ENCODE assay signal across 8 cellular contexts in genomic region chr13:19781526-19781925, GRCh38. TPM values are rescaled to one million over a fixed set of nuclear protein-coding genes. Genes with fewer than 3 reads are reported as not detected.
A peak's percentile ranks its signal among the peaks of the same experiment; 100 is the strongest.
DNase-seq lines count a peak whose midpoint lies in the region; ATAC-seq, FAIRE-seq and TF ChIP-seq lines count a peak whose summit lies in the region.

No MANE protein-coding gene starts in this region.

- POLR2A ChIA-PET in PC-9 (lab: Charles Lee; ENCODE audit: unreplicated experiment) = no interaction called here

- TF ChIP-seq CTCF in PC-9 (conservative IDR thresholded peaks at IDR 0.05) (no peak), pancreas (IDR thresholded peaks at IDR 0.05) (no peak)

- H3K27me3 ChIP-seq in PC-9 (ENCODE audit: insufficient read depth, low read depth) (no peaks in the 10 kb centered on the region), esophagus (ENCODE audit: control insufficient read depth in 1 of 2, insufficient read depth in 2 of 2, low read length in 2 of 2) (no peaks in the 10 kb centered on the region), pancreas (no peaks in the 10 kb centered on the region)

- H3K27ac ChIP-seq in PC-9 = peak overlapping the region; percentile 74
- peak overlapping the region in 1 of 2 donors; percentile 94 for H3K27ac ChIP-seq in esophagus (ENCODE audit: low read depth in 2 of 2, low read length in 1 of 2)
- peak overlapping the region in 1 of 4 donors; percentile 92 for H3K27ac ChIP-seq in pancreas

- CTCF ChIA-PET in PC-9 (lab: Charles Lee) = no interaction called here

- H3K9me3 ChIP-seq in ES-I3 (ENCODE audit: control insufficient read depth, insufficient read depth, low read length) = peaks cover 4% of the 10 kb centered on the region; the same call in 1 of the 2 replicates
- no peaks in the 10 kb centered on the region for H3K9me3 ChIP-seq in PC-9 (ENCODE audit: insufficient read depth, low read depth)
- H3K9me3 ChIP-seq in esophagus (ENCODE audit: control insufficient read depth in 2 of 2, insufficient read depth in 1 of 2, low read depth in 1 of 2, low read length in 1 of 2) = no peaks in the 10 kb centered on the region
- H3K9me3 ChIP-seq in pancreas = no peaks in the 10 kb centered on the region

- H4K20me1 ChIP-seq in PC-9 (ENCODE audit: insufficient read depth) = 0 out of 2 replicates have a peak, but pooled peaks cover under 1% of the 10 kb centered on the region

- no peak overlapping the region for H2AFZ ChIP-seq in PC-9

- ATAC-seq in pancreas (no peak), HG03045 (IDR thresholded peaks at IDR 0.05; ENCODE audit: unreplicated experiment) (no peak), HG02840 (IDR thresholded peaks at IDR 0.05; ENCODE audit: low FRiP score, unreplicated experiment) (no peak)

- peaks cover 37% of the 10 kb centered on the region for H3K79me2 ChIP-seq in PC-9 (ENCODE audit: low read depth)

- 8 to 12% methylated on average over 9 of the region's 9 CpGs for WGBS in esophagus, 2 donors
- 8 to 10% methylated on average over 9 of the region's 9 CpGs for WGBS in pancreas, 2 donors

- peak overlapping the region; percentile 88 for H3K4me2 ChIP-seq in PC-9

- no peaks in the 10 kb centered on the region for H3K9me2 ChIP-seq in PC-9 (ENCODE audit: insufficient read depth)

- DNase-seq in PC-9 (no peak), pancreas (no peak), inferior parietal cortex (ENCODE audit: extremely low spot score) (no peak)
- DNase-seq in stimulated activated CD4-positive, alpha-beta T cell treated with anti-CD3 and anti-CD28 coated beads, Interleukin-1b, Interleukin-23, amount 100 ng/mL, for 48 hours = no peak

- H3K4me3 ChIP-seq in PC-9 = peak overlapping the region; percentile 100
- peak overlapping the region; percentile 88 to 100 for H3K4me3 ChIP-seq in esophagus (ENCODE audit: low read depth in 1 of 2, low read length in 2 of 2)
- H3K4me3 ChIP-seq in pancreas = peak overlapping the region; percentile 55 to 95 (median 86)

- no TSS peak for BruUV-seq in PC-9 (replicated peaks; lab: Mats Ljungman, UMichigan)

- H3K36me3 ChIP-seq in ES-I3 (ENCODE audit: insufficient read depth, low read length) (no peaks in the 10 kb centered on the region; the same call in 1 of the 2 replicates), PC-9 (ENCODE audit: low read depth) (peaks cover 4% of the 10 kb centered on the region; the same call in 1 of the 2 replicates), esophagus (ENCODE audit: control insufficient read depth in 2 of 2, insufficient read depth in 2 of 2, low read length in 1 of 2) (no peaks in the 10 kb centered on the region), pancreas (no peaks in the 10 kb centered on the region)

- intact Hi-C loops in PC-9 (cut with micrococcal nuclease; ENCODE audit: unreplicated experiment) (no loop called here), pancreas (cut with DNase I) (no loop called here)

- peak overlapping the region; percentile 100 for H3K9ac ChIP-seq in ES-I3 (ENCODE audit: low read depth, low read length)

- no peak for FAIRE-seq in pancreas (lab: Jason Lieb, UNC)

- H3F3A ChIP-seq in PC-9 (ENCODE audit: insufficient read depth, low read depth) = peaks cover 6% of the 10 kb centered on the region; the same call in 1 of the 2 replicates

- H3K4me1 ChIP-seq in ES-I3 (ENCODE audit: insufficient read depth, low read length) = no peaks in the 10 kb centered on the region
- 0 out of 2 replicates have a peak, but pooled peaks cover 11% of the 10 kb centered on the region for H3K4me1 ChIP-seq in PC-9 (replicated peaks; ENCODE audit: insufficient read depth)
- H3K4me1 ChIP-seq in esophagus (ENCODE audit: control insufficient read depth in 2 of 2, insufficient read depth in 2 of 2, low read length in 1 of 2) = no peaks in the 10 kb centered on the region
- peaks cover 0 to 6% (median 0%) of the 10 kb centered on the region in 3 donors for H3K4me1 ChIP-seq in pancreas

RNA-seq across cellular contexts. Expression of gene PSPC1, which starts 1.2 kb away (rescaled TPM):
- total RNA-seq in PC-9 (2021) = 27.1 and 34.9 TPM in 2 replicates
- polyA plus RNA-seq in esophagus = 10 to 100 TPM; 19.6 to 26.0 TPM
- 10 to 100 TPM; 14.2 to 21.6 (median 16.9) TPM for total RNA-seq in pancreas
- 10 to 100 TPM; 17.4 to 22.7 TPM for polyA plus RNA-seq in pancreas
